30 cellular contexts compared by ENCODE assay signal in genomic region chr12:106791531-106791930, GRCh38. TPM values are rescaled to one million over a fixed set of nuclear protein-coding genes. Genes with fewer than 3 reads are reported as not detected.
DNase-seq lines count a peak whose midpoint lies in the region; ATAC-seq, FAIRE-seq and TF ChIP-seq lines count a peak whose summit lies in the region.
"Had no signal": no experiment of that assay in that cellular context is flagged by ENCODE, and none has a peak within 500 bp of the region (broad histone marks: within the 10 kb centered on the region; RNA-seq: fewer than 3 reads in every experiment).

No MANE protein-coding gene starts in this region.

- H3K4me2 ChIP-seq in Karpas-422 (ENCODE audit: low read depth, low read length, poor library complexity, severe bottlenecking): no peak overlapping the region
- H3K4me2 ChIP-seq: GM23338 had no signal

- no peak overlapping the region for H3K9ac ChIP-seq in Karpas-422 (ENCODE audit: low read length)

- no peaks in the 10 kb centered on the region for H3K9me2 ChIP-seq in Karpas-422 (replicated peaks; ENCODE audit: insufficient read depth, low read length)

- H3K36me3 ChIP-seq in bronchial epithelial cell (ENCODE audit: control insufficient read depth, insufficient read depth, low read length): no peaks in the 10 kb centered on the region
- H3K36me3 ChIP-seq in Karpas-422 (ENCODE audit: insufficient read depth, low read length): no peaks in the 10 kb centered on the region
- H3K36me3 ChIP-seq: prostate gland, thoracic aorta had no signal

- H3K79me2 ChIP-seq in Karpas-422 (ENCODE audit: low read length): no peaks in the 10 kb centered on the region

- no peaks in the 10 kb centered on the region for H4K20me1 ChIP-seq in Karpas-422 (ENCODE audit: insufficient read depth, low read depth, low read length)

- no peak overlapping the region for H3K27ac ChIP-seq in Karpas-422 (ENCODE audit: low read length)
- H3K27ac ChIP-seq: dorsolateral prefrontal cortex, gastroesophageal sphincter, prostate gland, sigmoid colon, SK-N-MC, thoracic aorta had no signal

- ATAC-seq in HG03354 (IDR thresholded peaks at IDR 0.05; ENCODE audit: poor library complexity, severe bottlenecking, unreplicated experiment) (no peak), HG03039 (IDR thresholded peaks at IDR 0.05; ENCODE audit: unreplicated experiment) (no peak)
- ATAC-seq: gastroesophageal sphincter; GM23338; natural killer cell treated with Interleukin-12 subunit alpha and Interleukin-12 subunit beta and Interleukin-15 and Interleukin-18, amount 100 ng/mL, for 72 hours; stimulated activated naive CD8-positive, alpha-beta T cell treated with anti-CD3 and anti-CD28 coated beads, Interleukin-15, amount 100 ng/mL, for 72 hours had no signal

- FAIRE-seq in bronchial epithelial cell (lab: Jason Lieb, UNC): no peak
- FAIRE-seq: endometrium had no signal

- H3K4me3 ChIP-seq in bronchial epithelial cell (ENCODE audit: low read depth, low read length): no peak overlapping the region
- no peak overlapping the region for H3K4me3 ChIP-seq in Karpas-422 (ENCODE audit: low read length)
- H3K4me3 ChIP-seq: dorsolateral prefrontal cortex, gastroesophageal sphincter, GM23338, lung, prostate gland, sigmoid colon, SK-N-MC, thoracic aorta had no signal

- TF ChIP-seq CTCF in bronchial epithelial cell (IDR thresholded peaks at IDR 0.05; ENCODE audit: insufficient read depth, low read length, severe bottlenecking): no peak

- peaks cover 6% of the 10 kb centered on the region for H3K4me1 ChIP-seq in Karpas-422 (ENCODE audit: low read length)
- H3K4me1 ChIP-seq: gastroesophageal sphincter, prostate gland, sigmoid colon had no signal

- H3K27me3 ChIP-seq in bronchial epithelial cell (ENCODE audit: control insufficient read depth, insufficient read depth, low read length) (no peaks in the 10 kb centered on the region), Karpas-422 (ENCODE audit: low read length) (no peaks in the 10 kb centered on the region)
- H3K27me3 ChIP-seq: dorsolateral prefrontal cortex, gastroesophageal sphincter, sigmoid colon had no signal

- DNase-seq in COR-L47 (lab: John Stamatoyannopoulos, UW) (peak; percentile 86), NCI-H1105 treated with DMSO at 0.1 percent for 48 hours (lab: John Stamatoyannopoulos, UW) (peak; percentile 88), NCI-H69 (lab: John Stamatoyannopoulos, UW) (peak; percentile 97), bronchial epithelial cell (ENCODE audit: low read depth) (peak; percentile 72), Karpas-422 (no peak)
- DNase-seq: activated T-cell treated with anti-CD3 and anti-CD28 coated beads, Interleukin-2, amount 50 U/mL, for 48 hours; AML-193; CD4-positive, alpha-beta T cell; cerebellar nuclear complex; dorsolateral prefrontal cortex; kidney glomerular epithelial cell; NCI-H1048; NCI-H82; occipital lobe; RPMI8226; sigmoid colon; stimulated activated CD4-positive, alpha-beta T cell treated with anti-CD3 and anti-CD28 coated beads, Interleukin-12 subunit alpha, Interleukin-12 subunit beta, amount 100 ng/mL, for 4 hours; stimulated activated CD4-positive, alpha-beta T cell treated with anti-CD3 and anti-CD28 coated beads, Interleukin-2, amount 100 ng/mL, for 48 hours; stimulated activated naive CD8-positive, alpha-beta T cell treated with anti-CD3 and anti-CD28 coated beads, Interleukin-15, amount 100 ng/mL, for 72 hours; T-helper 1 cell had no signal

- no peaks in the 10 kb centered on the region for H3K9me3 ChIP-seq in Karpas-422 (ENCODE audit: low read length)
- H3K9me3 ChIP-seq: gastroesophageal sphincter, prostate gland, sigmoid colon, thoracic aorta had no signal

- H2AFZ ChIP-seq in Karpas-422 (ENCODE audit: low read length): no peak overlapping the region
- H2AFZ ChIP-seq: GM23338 had no signal

RNA-seq across cellular contexts. Expression of gene RIC8B, which starts 17.0 kb away (rescaled TPM):
- 4.5 and 5.5 TPM in 2 replicates for total RNA-seq in bronchial epithelial cell
- not detected in 2 replicates for total RNA-seq in Karpas-422 (2014; rRNA removed; shearing (Covaris generic); ENCODE audit: low replicate concordance)
